In genomic region chr12:64433915-64434314, GRCh38 we compare ENCODE assay signal across 36 cellular contexts. TPM values are rescaled to one million over a fixed set of nuclear protein-coding genes. Genes with fewer than 3 reads are reported as not detected.
"Had no signal": no experiment of that assay in that cellular context is flagged by ENCODE, and none has a peak within 500 bp of the region (broad histone marks: within the 10 kb centered on the region; RNA-seq: fewer than 3 reads in every experiment).

No MANE protein-coding gene starts in this region.

- H3K9me3 ChIP-seq: adrenal gland, body of pancreas, breast epithelium had no signal

- H3K4me3 ChIP-seq: adrenal gland, body of pancreas, breast epithelium had no signal

- ATAC-seq: activated CD8-positive, alpha-beta T cell treated with anti-CD3 and anti-CD28 coated beads for 36 hours; activated naive CD4-positive, alpha-beta T cell treated with anti-CD3 and anti-CD28 coated beads, Interleukin-2, amount 50 U/mL, for 72 hours; activated T-cell treated with anti-CD3 and anti-CD28 coated beads, Interleukin-2, amount 50 U/mL, for 4 hours; activated T-cell treated with anti-CD3 and anti-CD28 coated beads, Interleukin-2, amount 50 U/mL, for 72 hours; activated T-helper 17 cell treated with anti-CD3 and anti-CD28 coated beads, Interleukin-2, amount 50 U/mL, for 72 hours; body of pancreas had no signal

- H3K27ac Mint-ChIP-seq: activated B cell treated with CpG ODN at 0.5 μM for 24 hours; activated CD4-positive, alpha-beta memory T cell treated with anti-CD3 and anti-CD28 coated beads for 36 hours; activated CD4-positive, alpha-beta T cell treated with anti-CD3 and anti-CD28 coated beads, Interleukin-2, amount 10 ng/mL, durations not matched to agents 24 days and 14 days; activated CD8-positive, alpha-beta T cell treated with anti-CD3 and anti-CD28 coated beads for 36 hours; activated naive CD4-positive, alpha-beta T cell treated with anti-CD3 and anti-CD28 coated beads for 36 hours; activated naive CD4-positive, alpha-beta T cell treated with anti-CD3 and anti-CD28 coated beads, Interleukin-2, amount 50 U/mL, for 72 hours; activated naive CD8-positive, alpha-beta T cell treated with anti-CD3 and anti-CD28 coated beads for 36 hours; activated T-cell treated with anti-CD3 and anti-CD28 coated beads, Interleukin-2, amount 50 U/mL, for 72 hours; activated T-helper 1 cell treated with anti-CD3 and anti-CD28 coated beads, Interleukin-12 subunit alpha, Interleukin-12 subunit beta, Interleukin-2, Interleukin-4 antibody, amounts not matched to agents 30 ng/mL and 10 ng/mL and 1 ng/mL, durations not matched to agents 14 hours and 24 hours and 36 hours; activated T-helper 17 cell treated with anti-CD3 and anti-CD28 coated beads, Interleukin-2, amount 50 U/mL, for 72 hours; T-helper 1 cell treated with Interleukin-12 subunit alpha and Interleukin-12 subunit beta and Interleukin-4 antibody, amounts not matched to agents 30 μg/mL and 1 μg/mL, for 36 hours; T-helper 2 cell treated with Interferon-gamma antibody and Interleukin-4, amounts not matched to agents 5 μg/mL and 100 μg/mL, for 36 hours had no signal

- H3K4me1 Mint-ChIP-seq: activated naive CD8-positive, alpha-beta T cell treated with anti-CD3 and anti-CD28 coated beads for 36 hours had no signal

- H3K27me3 Mint-ChIP-seq: activated B cell treated with CpG ODN at 0.5 μM for 24 hours; activated CD4-positive, alpha-beta memory T cell treated with anti-CD3 and anti-CD28 coated beads for 36 hours; activated CD4-positive, alpha-beta T cell treated with anti-CD3 and anti-CD28 coated beads, Interleukin-2, amount 10 ng/mL, durations not matched to agents 24 days and 14 days; activated CD8-positive, alpha-beta T cell treated with anti-CD3 and anti-CD28 coated beads for 36 hours; activated naive CD8-positive, alpha-beta T cell treated with anti-CD3 and anti-CD28 coated beads for 36 hours; activated T-helper 17 cell treated with anti-CD3 and anti-CD28 coated beads, Interleukin-2, amount 50 U/mL, for 72 hours had no signal

- H3K4me1 ChIP-seq: adrenal gland, body of pancreas, breast epithelium had no signal

- H3K36me3 ChIP-seq: breast epithelium had no signal

- DNase-seq: activated B cell treated with CpG ODN at 0.5 μM for 24 hours; activated CD4-positive, alpha-beta memory T cell treated with anti-CD3 and anti-CD28 coated beads for 36 hours; activated CD4-positive, alpha-beta T cell treated with anti-CD3 and anti-CD28 coated beads for 4 hours; activated CD4-positive, alpha-beta T cell treated with anti-CD3 and anti-CD28 coated beads, Interleukin-2, amount 10 ng/mL, durations not matched to agents 24 days and 14 days; activated CD4-positive, alpha-beta T cell treated with anti-CD3 and anti-CD28 coated beads, Interleukin-2, amount 50 U/mL, for 4 hours; activated CD4-positive, CD25-positive, alpha-beta regulatory T cell treated with anti-CD3 and anti-CD28 coated beads, Interleukin-2, amount 50 U/mL, for 72 hours; activated CD8-positive, alpha-beta memory T cell treated with anti-CD3 and anti-CD28 coated beads, Interleukin-2, amount 50 U/mL, for 4 hours; activated CD8-positive, alpha-beta T cell treated with anti-CD3 and anti-CD28 coated beads for 36 hours; activated effector memory CD4-positive, alpha-beta T cell treated with anti-CD3 and anti-CD28 coated beads, Interleukin-2, amount 50 U/mL, for 16 hours; activated gamma-delta T cell treated with Interleukin-2 at 50 U/mL for 16 hours; activated naive CD4-positive, alpha-beta T cell; activated naive CD4-positive, alpha-beta T cell treated with anti-CD3 and anti-CD28 coated beads for 36 hours; activated naive CD4-positive, alpha-beta T cell treated with anti-CD3 and anti-CD28 coated beads, Interleukin-2, amount 50 U/mL, for 16 hours; activated naive CD8-positive, alpha-beta T cell treated with anti-CD3 and anti-CD28 coated beads for 36 hours; activated T-cell treated with anti-CD3 and anti-CD28 coated beads for 4 hours; activated T-cell treated with anti-CD3 and anti-CD28 coated beads, Interleukin-2, amount 50 U/mL, for 1 hour; activated T-cell treated with anti-CD3 and anti-CD28 coated beads, Interleukin-2, amount 50 U/mL, for 4 hours; activated T-cell treated with anti-CD3 and anti-CD28 coated beads, Interleukin-2, amount 50 U/mL, for 72 hours; adrenal gland; amniotic stem cell; aorta; body of pancreas; brain microvascular endothelial cell; central memory CD4-positive, alpha-beta T cell; T-helper 2 cell; T-helper 9 cell had no signal

- H3K27ac ChIP-seq: adrenal gland, body of pancreas, brain microvascular endothelial cell, breast epithelium, VCaP had no signal

- H3K9me3 Mint-ChIP-seq: activated B cell treated with CpG ODN at 0.5 μM for 24 hours; activated CD4-positive, alpha-beta memory T cell treated with anti-CD3 and anti-CD28 coated beads for 36 hours; activated CD4-positive, alpha-beta T cell treated with anti-CD3 and anti-CD28 coated beads, Interleukin-2, amount 10 ng/mL, durations not matched to agents 24 days and 14 days; activated CD8-positive, alpha-beta T cell treated with anti-CD3 and anti-CD28 coated beads for 36 hours; activated naive CD4-positive, alpha-beta T cell treated with anti-CD3 and anti-CD28 coated beads for 36 hours; activated naive CD4-positive, alpha-beta T cell treated with anti-CD3 and anti-CD28 coated beads, Interleukin-2, amount 50 U/mL, for 72 hours; activated naive CD8-positive, alpha-beta T cell treated with anti-CD3 and anti-CD28 coated beads for 36 hours; activated T-cell treated with anti-CD3 and anti-CD28 coated beads, Interleukin-2, amount 50 U/mL, for 4 hours; activated T-cell treated with anti-CD3 and anti-CD28 coated beads, Interleukin-2, amount 50 U/mL, for 72 hours; activated T-helper 1 cell treated with anti-CD3 and anti-CD28 coated beads, Interleukin-12 subunit alpha, Interleukin-12 subunit beta, Interleukin-2, Interleukin-4 antibody, amounts not matched to agents 30 ng/mL and 10 ng/mL and 1 ng/mL, durations not matched to agents 14 hours and 24 hours and 36 hours; activated T-helper 17 cell treated with anti-CD3 and anti-CD28 coated beads, Interleukin-2, amount 50 U/mL, for 72 hours; T-helper 1 cell treated with Interleukin-12 subunit alpha and Interleukin-12 subunit beta and Interleukin-4 antibody, amounts not matched to agents 30 μg/mL and 1 μg/mL, for 36 hours; T-helper 2 cell treated with Interferon-gamma antibody and Interleukin-4, amounts not matched to agents 5 μg/mL and 100 μg/mL, for 36 hours had no signal

- H3K4me3 Mint-ChIP-seq: activated B cell treated with CpG ODN at 0.5 μM for 24 hours; activated CD4-positive, alpha-beta memory T cell treated with anti-CD3 and anti-CD28 coated beads for 36 hours; activated CD4-positive, alpha-beta T cell treated with anti-CD3 and anti-CD28 coated beads, Interleukin-2, amount 10 ng/mL, durations not matched to agents 24 days and 14 days; activated CD8-positive, alpha-beta T cell treated with anti-CD3 and anti-CD28 coated beads for 36 hours; activated naive CD4-positive, alpha-beta T cell treated with anti-CD3 and anti-CD28 coated beads for 36 hours; activated naive CD8-positive, alpha-beta T cell treated with anti-CD3 and anti-CD28 coated beads for 36 hours; activated T-cell treated with anti-CD3 and anti-CD28 coated beads, Interleukin-2, amount 50 U/mL, for 4 hours; activated T-cell treated with anti-CD3 and anti-CD28 coated beads, Interleukin-2, amount 50 U/mL, for 72 hours; activated T-helper 1 cell treated with anti-CD3 and anti-CD28 coated beads, Interleukin-12 subunit alpha, Interleukin-12 subunit beta, Interleukin-2, Interleukin-4 antibody, amounts not matched to agents 30 ng/mL and 10 ng/mL and 1 ng/mL, durations not matched to agents 14 hours and 24 hours and 36 hours; activated T-helper 17 cell treated with anti-CD3 and anti-CD28 coated beads, Interleukin-2, amount 50 U/mL, for 72 hours; T-helper 1 cell treated with Interleukin-12 subunit alpha and Interleukin-12 subunit beta and Interleukin-4 antibody, amounts not matched to agents 30 μg/mL and 1 μg/mL, for 36 hours; T-helper 2 cell treated with Interferon-gamma antibody and Interleukin-4, amounts not matched to agents 5 μg/mL and 100 μg/mL, for 36 hours had no signal

- H3K27me3 ChIP-seq: adrenal gland, body of pancreas, brain microvascular endothelial cell, breast epithelium had no signal

RNA-seq across cellular contexts. Expression of gene C12orf56, which starts 43.4 kb away (rescaled TPM):
- total RNA-seq: activated B cell treated with CpG ODN at 0.5 μM for 24 hours; activated CD4-positive, alpha-beta memory T cell treated with anti-CD3 and anti-CD28 coated beads for 36 hours; activated CD4-positive, alpha-beta T cell treated with anti-CD3 and anti-CD28 coated beads, Interleukin-2, amount 10 ng/mL, durations not matched to agents 24 days and 14 days; activated CD8-positive, alpha-beta memory T cell treated with anti-CD3 and anti-CD28 coated beads for 36 hours; activated CD8-positive, alpha-beta T cell treated with anti-CD3 and anti-CD28 coated beads for 36 hours; activated naive CD4-positive, alpha-beta T cell treated with anti-CD3 and anti-CD28 coated beads for 36 hours; activated naive CD4-positive, alpha-beta T cell treated with anti-CD3 and anti-CD28 coated beads, Interleukin-2, amount 50 U/mL, for 72 hours; activated naive CD8-positive, alpha-beta T cell treated with anti-CD3 and anti-CD28 coated beads for 36 hours; activated T-cell treated with anti-CD3 and anti-CD28 coated beads, Interleukin-2, amount 50 U/mL, for 4 hours; activated T-cell treated with anti-CD3 and anti-CD28 coated beads, Interleukin-2, amount 50 U/mL, for 72 hours; activated T-helper 1 cell treated with anti-CD3 and anti-CD28 coated beads, Interleukin-12 subunit alpha, Interleukin-12 subunit beta, Interleukin-2, Interleukin-4 antibody, amounts not matched to agents 30 ng/mL and 10 ng/mL and 1 ng/mL, durations not matched to agents 14 hours and 24 hours and 36 hours; activated T-helper 17 cell treated with anti-CD3 and anti-CD28 coated beads, Interleukin-2, amount 50 U/mL, for 72 hours; adrenal gland; aorta; astrocyte; body of pancreas; breast epithelium; cardiac septum had no signal
